ENCODE assay signal across 8 cellular contexts in genomic region chrX:149470960-149471359, GRCh38. TPM values are rescaled to one million over a fixed set of nuclear protein-coding genes. Genes with fewer than 3 reads are reported as not detected.
A peak's percentile ranks its signal among the peaks of the same experiment; 100 is the strongest.
DNase-seq lines count a peak whose midpoint lies in the region; ATAC-seq and TF ChIP-seq lines count a peak whose summit lies in the region.

No MANE protein-coding gene starts in this region.

- peak; percentile 87 for DNase-seq in Karpas-422
- peak; percentile 69 for DNase-seq in RKO (ENCODE audit: low spot score)
- DNase-seq in activated T-helper 1 cell treated with anti-CD3 and anti-CD28 coated beads, Interleukin-2, amount 50 U/mL, for 16 hours (ENCODE audit: low read depth in 1 of 2, low spot score in 1 of 2) = peak; percentile 14 to 42
- DNase-seq in fibroblast of villous mesenchyme (ENCODE audit: low read depth) = peak; percentile 59
- DNase-seq in nucleus accumbens (lab: John Stamatoyannopoulos, UW) = peak; percentile 1 to 90 (median 72)
- peak; percentile 83 for DNase-seq in superior temporal gyrus (ENCODE audit: extremely low spot score)

- H3K4me2 ChIP-seq in DOHH2 (ENCODE audit: low read length) (peak overlapping the region; percentile 52), Karpas-422 (ENCODE audit: low read depth, low read length, poor library complexity, severe bottlenecking) (no peak overlapping the region)

- H3K9ac ChIP-seq in Karpas-422 (ENCODE audit: low read length) = no peak overlapping the region

- TF ChIP-seq CTCF in DOHH2 (IDR thresholded peaks at IDR 0.05; ENCODE audit: low read depth, low read length, poor library complexity, severe bottlenecking) = peak; percentile 68
- peak; percentile 77 for TF ChIP-seq CTCF in fibroblast of villous mesenchyme (IDR thresholded peaks at IDR 0.05; ENCODE audit: insufficient read depth, low read depth, low read length)

- H3K9me2 ChIP-seq in DOHH2 (replicated peaks; ENCODE audit: control insufficient read depth, low read length) (no peaks in the 10 kb centered on the region), Karpas-422 (replicated peaks; ENCODE audit: insufficient read depth, low read length) (no peaks in the 10 kb centered on the region)

- H3K27ac ChIP-seq in DOHH2 (ENCODE audit: low read depth, low read length) = no peak overlapping the region
- no peak overlapping the region for H3K27ac ChIP-seq in Karpas-422 (ENCODE audit: low read length)

- H3K4me3 ChIP-seq in DOHH2 (ENCODE audit: low read length) (peak overlapping the region; percentile 42; the same call in 1 of the 2 replicates), Karpas-422 (ENCODE audit: low read length) (no peak overlapping the region), fibroblast of villous mesenchyme (ENCODE audit: low read depth, low read length) (no peak overlapping the region)

- H3K36me3 ChIP-seq in DOHH2 (ENCODE audit: control insufficient read depth, low read length) = no peaks in the 10 kb centered on the region
- H3K36me3 ChIP-seq in Karpas-422 (ENCODE audit: insufficient read depth, low read length) = no peaks in the 10 kb centered on the region

- no peaks in the 10 kb centered on the region for H4K20me1 ChIP-seq in DOHH2 (ENCODE audit: control insufficient read depth, insufficient read depth, low read depth, low read length)
- H4K20me1 ChIP-seq in Karpas-422 (ENCODE audit: insufficient read depth, low read depth, low read length) = no peaks in the 10 kb centered on the region

- no peak overlapping the region for H2AFZ ChIP-seq in Karpas-422 (ENCODE audit: low read length)

- no peaks in the 10 kb centered on the region for H3F3A ChIP-seq in DOHH2 (ENCODE audit: control insufficient read depth, insufficient read depth)

- H3K79me2 ChIP-seq in DOHH2 (ENCODE audit: control insufficient read depth, low read length) (no peaks in the 10 kb centered on the region), Karpas-422 (ENCODE audit: low read length) (no peaks in the 10 kb centered on the region)

- H3K4me1 ChIP-seq in DOHH2 (ENCODE audit: control insufficient read depth, low read length) = 0 out of 2 replicates have a peak, but pooled peaks cover 6% of the 10 kb centered on the region
- peaks cover 6% of the 10 kb centered on the region; the same call in 1 of the 2 replicates for H3K4me1 ChIP-seq in Karpas-422 (ENCODE audit: low read length)

- no peaks in the 10 kb centered on the region for H3K27me3 ChIP-seq in DOHH2 (ENCODE audit: control insufficient read depth, low read length)
- H3K27me3 ChIP-seq in Karpas-422 (ENCODE audit: low read length) = no peaks in the 10 kb centered on the region

- H3K9me3 ChIP-seq in DOHH2 (ENCODE audit: control insufficient read depth, insufficient read depth, low read length) (no peaks in the 10 kb centered on the region), Karpas-422 (ENCODE audit: low read length) (no peaks in the 10 kb centered on the region)

- ATAC-seq in GM21825 (IDR thresholded peaks at IDR 0.05; ENCODE audit: unreplicated experiment) = peak; percentile 94

RNA-seq across cellular contexts. Expression of gene IDS, which starts 34.1 kb away (rescaled TPM):
- total RNA-seq in Karpas-422 (2014; rRNA removed; shearing (Covaris generic); ENCODE audit: low replicate concordance) = 134 and 263 TPM in 2 replicates
- 35.4 and 50.1 TPM in 2 replicates for total RNA-seq in fibroblast of villous mesenchyme

Comparison
In these comparisons a context has a peak if more than half of its experiments do, and no peak if none do; other contexts are left out.
1. DNase-seq: peak in every context shown above with its lines; median percentile 87 in Karpas-422; 83 in superior temporal gyrus; 72 in nucleus accumbens; 69 in RKO; 59 in fibroblast of villous mesenchyme; 28 in activated T-helper 1 cell treated with anti-CD3 and anti-CD28 coated beads, Interleukin-2, amount 50 U/mL, for 16 hours.